In genomic region chr5:140113180-140113698, GRCh38 we compare ENCODE assay signal across 1 cellular context.
TF ChIP-seq lines count a peak whose summit lies in the region.

No MANE protein-coding gene starts in this region.

TF ChIP-seq in HEK293, 187 proteins besides CTCF, POLR2A, EP300 and RAD21 (continued from another document):
- TF ChIP-seq, protein P1, sequence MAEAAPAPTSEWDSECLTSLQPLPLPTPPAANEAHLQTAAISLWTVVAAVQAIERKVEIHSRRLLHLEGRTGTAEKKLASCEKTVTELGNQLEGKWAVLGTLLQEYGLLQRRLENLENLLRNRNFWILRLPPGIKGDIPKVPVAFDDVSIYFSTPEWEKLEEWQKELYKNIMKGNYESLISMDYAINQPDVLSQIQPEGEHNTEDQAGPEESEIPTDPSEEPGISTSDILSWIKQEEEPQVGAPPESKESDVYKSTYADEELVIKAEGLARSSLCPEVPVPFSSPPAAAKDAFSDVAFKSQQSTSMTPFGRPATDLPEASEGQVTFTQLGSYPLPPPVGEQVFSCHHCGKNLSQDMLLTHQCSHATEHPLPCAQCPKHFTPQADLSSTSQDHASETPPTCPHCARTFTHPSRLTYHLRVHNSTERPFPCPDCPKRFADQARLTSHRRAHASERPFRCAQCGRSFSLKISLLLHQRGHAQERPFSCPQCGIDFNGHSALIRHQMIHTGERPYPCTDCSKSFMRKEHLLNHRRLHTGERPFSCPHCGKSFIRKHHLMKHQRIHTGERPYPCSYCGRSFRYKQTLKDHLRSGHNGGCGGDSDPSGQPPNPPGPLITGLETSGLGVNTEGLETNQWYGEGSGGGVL (tag by site-specific recombination; IDR thresholded peaks at IDR 0.05) = peak; percentile 95
- TF ChIP-seq ZNF394 (tag by site-specific recombination; IDR thresholded peaks at IDR 0.05; ENCODE audit: borderline replicate concordance) (peak; percentile 38; the same call in 1 of the 2 replicates), SP3 (tag by site-specific recombination; IDR thresholded peaks at IDR 0.05) (0 out of 2 replicates have a peak, but pooled peaks have one; percentile 11), ZNF610 (tag by site-specific recombination; IDR thresholded peaks at IDR 0.05; ENCODE audit: borderline replicate concordance) (no peak), ZNF274 (IDR thresholded peaks at IDR 0.05; ENCODE audit: low read length) (no peak), ZNF274 (tag by site-specific recombination; IDR thresholded peaks at IDR 0.05; ENCODE audit: borderline replicate concordance) (no peak), ZNF391 (tag by site-specific recombination; IDR thresholded peaks at IDR 0.05; ENCODE audit: borderline replicate concordance, low read depth) (no peak), ZFHX2 (tag by site-specific recombination; conservative IDR thresholded peaks at IDR 0.05) (no peak), ZNF701 (tag by site-specific recombination; IDR thresholded peaks at IDR 0.05) (no peak), ZNF571 (tag by site-specific recombination; IDR thresholded peaks at IDR 0.05) (no peak), ZNF473 (tag by site-specific recombination; IDR thresholded peaks at IDR 0.05) (no peak), ZBTB7A (tag by site-specific recombination; IDR thresholded peaks at IDR 0.05; ENCODE audit: low read depth) (peak; percentile 13; the same call in 1 of the 2 replicates), ZNF837 (tag by site-specific recombination; IDR thresholded peaks at IDR 0.05) (no peak), ZNF174 (tag by site-specific recombination; IDR thresholded peaks at IDR 0.05) (no peak), ZFP69B (tag by site-specific recombination; IDR thresholded peaks at IDR 0.05) (no peak), ZBTB8A (tag by site-specific recombination; IDR thresholded peaks at IDR 0.05) (peak; percentile 15), ZNF335 (tag by site-specific recombination; conservative IDR thresholded peaks at IDR 0.05) (peak; percentile 77), ZFP41 (tag by site-specific recombination; IDR thresholded peaks at IDR 0.05; ENCODE audit: borderline replicate concordance) (no peak), IKZF3 (tag by site-specific recombination; IDR thresholded peaks at IDR 0.05) (no peak), ZBTB1 (tag by site-specific recombination; IDR thresholded peaks at IDR 0.05) (peak; percentile 69; the same call in 1 of the 2 replicates), ZNF140 (tag by site-specific recombination; IDR thresholded peaks at IDR 0.05) (no peak), KLF7 (tag by site-specific recombination; IDR thresholded peaks at IDR 0.05; ENCODE audit: borderline replicate concordance) (no peak), ZNF654 (tag by site-specific recombination; IDR thresholded peaks at IDR 0.05; ENCODE audit: low read depth) (no peak), ZBTB20 (tag by site-specific recombination; IDR thresholded peaks at IDR 0.05) (peak; percentile 34; the same call in 1 of the 2 replicates), ZNF148 (tag by site-specific recombination; IDR thresholded peaks at IDR 0.05; ENCODE audit: borderline replicate concordance) (no peak), ZNF341 (tag by site-specific recombination; IDR thresholded peaks at IDR 0.05; ENCODE audit: low read depth) (peak; percentile 31), REPIN1 (tag by site-specific recombination; IDR thresholded peaks at IDR 0.05; ENCODE audit: low read depth) (0 out of 2 replicates have a peak, but pooled peaks have one; percentile 34), ZNF544 (tag by site-specific recombination; IDR thresholded peaks at IDR 0.05) (no peak), ZBTB10 (tag by site-specific recombination; IDR thresholded peaks at IDR 0.05) (peak; percentile 77), ZNF585B (tag by site-specific recombination; IDR thresholded peaks at IDR 0.05) (no peak), ZEB2 (tag by site-specific recombination; IDR thresholded peaks at IDR 0.05) (0 out of 2 replicates have a peak, but pooled peaks have one; percentile 30), ZNF423 (tag by site-specific recombination; IDR thresholded peaks at IDR 0.05) (no peak), ZSCAN23 (tag by site-specific recombination; IDR thresholded peaks at IDR 0.05) (no peak), ZNF132 (tag by site-specific recombination; IDR thresholded peaks at IDR 0.05; ENCODE audit: borderline replicate concordance) (no peak), SCRT2 (tag by site-specific recombination; IDR thresholded peaks at IDR 0.05) (no peak), ZNF311 (tag by site-specific recombination; IDR thresholded peaks at IDR 0.05; ENCODE audit: borderline replicate concordance) (no peak), GLI4 (tag by site-specific recombination; IDR thresholded peaks at IDR 0.05) (no peak), ZNF157 (tag by site-specific recombination; IDR thresholded peaks at IDR 0.05) (no peak), SCRT1 (tag by site-specific recombination; IDR thresholded peaks at IDR 0.05; ENCODE audit: borderline replicate concordance) (no peak), ZFP37 (tag by site-specific recombination; IDR thresholded peaks at IDR 0.05) (0 out of 2 replicates have a peak, but pooled peaks have one; percentile 67), KLF8 (tag by site-specific recombination; IDR thresholded peaks at IDR 0.05) (no peak), ZNF302 (tag by site-specific recombination; IDR thresholded peaks at IDR 0.05; ENCODE audit: low read depth) (no peak), ZNF239 (tag by site-specific recombination; IDR thresholded peaks at IDR 0.05) (no peak), ZNF416 (tag by site-specific recombination; IDR thresholded peaks at IDR 0.05) (0 out of 2 replicates have a peak, but pooled peaks have one; percentile 32), GLIS1 (tag by site-specific recombination; IDR thresholded peaks at IDR 0.05) (peak; percentile 27; the same call in 1 of the 2 replicates), ZNF639 (tag by site-specific recombination; IDR thresholded peaks at IDR 0.05) (no peak), ZNF211 (tag by site-specific recombination; IDR thresholded peaks at IDR 0.05; ENCODE audit: low read depth) (no peak), ZNF138 (tag by site-specific recombination; IDR thresholded peaks at IDR 0.05; ENCODE audit: borderline replicate concordance) (no peak), ZNF248 (tag by site-specific recombination; IDR thresholded peaks at IDR 0.05) (no peak), WT1 (tag by site-specific recombination; IDR thresholded peaks at IDR 0.05) (peak; percentile 44), ZNF513 (tag by site-specific recombination; IDR thresholded peaks at IDR 0.05) (no peak), PRDM1 (tag by site-specific recombination; IDR thresholded peaks at IDR 0.05) (no peak), ZNF626 (tag by site-specific recombination; IDR thresholded peaks at IDR 0.05) (no peak), ZNF624 (tag by site-specific recombination; IDR thresholded peaks at IDR 0.05) (no peak), ZNF184 (tag by site-specific recombination; IDR thresholded peaks at IDR 0.05) (no peak)
- TF ChIP-seq, protein P2, sequence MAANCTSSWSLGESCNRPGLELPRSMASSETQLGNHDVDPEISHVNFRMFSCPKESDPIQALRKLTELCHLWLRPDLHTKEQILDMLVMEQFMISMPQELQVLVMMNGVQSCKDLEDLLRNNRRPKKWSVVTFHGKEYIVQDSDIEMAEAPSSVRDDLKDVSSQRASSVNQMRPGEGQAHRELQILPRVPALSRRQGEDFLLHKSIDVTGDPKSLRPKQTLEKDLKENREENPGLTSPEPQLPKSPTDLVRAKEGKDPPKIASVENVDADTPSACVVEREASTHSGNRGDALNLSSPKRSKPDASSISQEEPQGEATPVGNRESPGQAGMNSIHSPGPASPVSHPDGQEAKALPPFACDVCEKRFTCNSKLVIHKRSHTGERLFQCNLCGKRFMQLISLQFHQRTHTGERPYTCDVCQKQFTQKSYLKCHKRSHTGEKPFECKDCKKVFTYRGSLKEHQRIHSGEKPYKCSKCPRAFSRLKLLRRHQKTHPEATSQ (tag by site-specific recombination; IDR thresholded peaks at IDR 0.05) = no peak
- TF ChIP-seq, protein P3, sequence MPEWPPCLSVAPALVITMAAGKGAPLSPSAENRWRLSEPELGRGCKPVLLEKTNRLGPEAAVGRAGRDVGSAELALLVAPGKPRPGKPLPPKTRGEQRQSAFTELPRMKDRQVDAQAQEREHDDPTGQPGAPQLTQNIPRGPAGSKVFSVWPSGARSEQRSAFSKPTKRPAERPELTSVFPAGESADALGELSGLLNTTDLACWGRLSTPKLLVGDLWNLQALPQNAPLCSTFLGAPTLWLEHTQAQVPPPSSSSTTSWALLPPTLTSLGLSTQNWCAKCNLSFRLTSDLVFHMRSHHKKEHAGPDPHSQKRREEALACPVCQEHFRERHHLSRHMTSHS (tag by site-specific recombination; IDR thresholded peaks at IDR 0.05) = no peak
- TF ChIP-seq, protein P4, sequence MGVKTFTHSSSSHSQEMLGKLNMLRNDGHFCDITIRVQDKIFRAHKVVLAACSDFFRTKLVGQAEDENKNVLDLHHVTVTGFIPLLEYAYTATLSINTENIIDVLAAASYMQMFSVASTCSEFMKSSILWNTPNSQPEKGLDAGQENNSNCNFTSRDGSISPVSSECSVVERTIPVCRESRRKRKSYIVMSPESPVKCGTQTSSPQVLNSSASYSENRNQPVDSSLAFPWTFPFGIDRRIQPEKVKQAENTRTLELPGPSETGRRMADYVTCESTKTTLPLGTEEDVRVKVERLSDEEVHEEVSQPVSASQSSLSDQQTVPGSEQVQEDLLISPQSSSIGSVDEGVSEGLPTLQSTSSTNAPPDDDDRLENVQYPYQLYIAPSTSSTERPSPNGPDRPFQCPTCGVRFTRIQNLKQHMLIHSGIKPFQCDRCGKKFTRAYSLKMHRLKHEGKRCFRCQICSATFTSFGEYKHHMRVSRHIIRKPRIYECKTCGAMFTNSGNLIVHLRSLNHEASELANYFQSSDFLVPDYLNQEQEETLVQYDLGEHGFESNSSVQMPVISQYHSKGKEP (tag by site-specific recombination; IDR thresholded peaks at IDR 0.05) = no peak
- TF ChIP-seq, protein P5, sequence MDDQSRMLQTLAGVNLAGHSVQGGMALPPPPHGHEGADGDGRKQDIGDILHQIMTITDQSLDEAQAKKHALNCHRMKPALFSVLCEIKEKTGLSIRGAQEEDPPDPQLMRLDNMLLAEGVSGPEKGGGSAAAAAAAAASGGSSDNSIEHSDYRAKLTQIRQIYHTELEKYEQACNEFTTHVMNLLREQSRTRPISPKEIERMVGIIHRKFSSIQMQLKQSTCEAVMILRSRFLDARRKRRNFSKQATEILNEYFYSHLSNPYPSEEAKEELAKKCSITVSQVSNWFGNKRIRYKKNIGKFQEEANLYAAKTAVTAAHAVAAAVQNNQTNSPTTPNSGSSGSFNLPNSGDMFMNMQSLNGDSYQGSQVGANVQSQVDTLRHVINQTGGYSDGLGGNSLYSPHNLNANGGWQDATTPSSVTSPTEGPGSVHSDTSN (CRISPR knock-in tag; IDR thresholded peaks at IDR 0.05) = 0 out of 2 replicates have a peak, but pooled peaks have one; percentile 14
